ENCODE assay signal across 1 cellular context in genomic region chr19:54281008-54281728, GRCh38.
TF ChIP-seq lines count a peak whose summit lies in the region.

LILRB2 (minus strand) TSS chr19:54281110; CDS start chr19:54280496, 614 bp downstream.

TF ChIP-seq in HepG2, 621 proteins besides CTCF, POLR2A, EP300 and RAD21:
- TF ChIP-seq REL (CRISPR knock-in tag; conservative IDR thresholded peaks at IDR 0.05) (no peak), ZNF770 (CRISPR knock-in tag; IDR thresholded peaks at IDR 0.05) (no peak), AHR (CRISPR knock-in tag; IDR thresholded peaks at IDR 0.05) (no peak), ZNF484 (CRISPR knock-in tag; IDR thresholded peaks at IDR 0.05; ENCODE audit: borderline replicate concordance, low read depth) (no peak), ZNF430 (CRISPR knock-in tag; IDR thresholded peaks at IDR 0.05) (no peak), MAZ (IDR thresholded peaks at IDR 0.05; ENCODE audit: borderline replicate concordance, low read depth, low read length) (no peak), MAZ (CRISPR knock-in tag; IDR thresholded peaks at IDR 0.05; ENCODE audit: low read depth) (no peak), BRCA1 (CRISPR knock-in tag; IDR thresholded peaks at IDR 0.05) (no peak), CC2D1A (CRISPR knock-in tag; IDR thresholded peaks at IDR 0.05) (no peak), HOXA5 (CRISPR knock-in tag; IDR thresholded peaks at IDR 0.05) (no peak), ZNF224 (CRISPR knock-in tag; IDR thresholded peaks at IDR 0.05) (no peak), ZKSCAN8 (CRISPR knock-in tag; IDR thresholded peaks at IDR 0.05; ENCODE audit: borderline replicate concordance) (no peak), ZC3H4 (CRISPR knock-in tag; IDR thresholded peaks at IDR 0.05; ENCODE audit: borderline replicate concordance) (no peak), LCORL (IDR thresholded peaks at IDR 0.05) (no peak), LCORL (CRISPR knock-in tag; IDR thresholded peaks at IDR 0.05) (no peak), KDM3A (CRISPR knock-in tag; IDR thresholded peaks at IDR 0.05; ENCODE audit: low read depth) (no peak), ZNF557 (CRISPR knock-in tag; IDR thresholded peaks at IDR 0.05) (no peak), ERF (CRISPR knock-in tag; IDR thresholded peaks at IDR 0.05) (no peak), ZNF737 (CRISPR knock-in tag; IDR thresholded peaks at IDR 0.05; ENCODE audit: borderline replicate concordance) (no peak)
